Comparison of ENCODE assay signal across 1 cellular context in the genomic region with DNA sequence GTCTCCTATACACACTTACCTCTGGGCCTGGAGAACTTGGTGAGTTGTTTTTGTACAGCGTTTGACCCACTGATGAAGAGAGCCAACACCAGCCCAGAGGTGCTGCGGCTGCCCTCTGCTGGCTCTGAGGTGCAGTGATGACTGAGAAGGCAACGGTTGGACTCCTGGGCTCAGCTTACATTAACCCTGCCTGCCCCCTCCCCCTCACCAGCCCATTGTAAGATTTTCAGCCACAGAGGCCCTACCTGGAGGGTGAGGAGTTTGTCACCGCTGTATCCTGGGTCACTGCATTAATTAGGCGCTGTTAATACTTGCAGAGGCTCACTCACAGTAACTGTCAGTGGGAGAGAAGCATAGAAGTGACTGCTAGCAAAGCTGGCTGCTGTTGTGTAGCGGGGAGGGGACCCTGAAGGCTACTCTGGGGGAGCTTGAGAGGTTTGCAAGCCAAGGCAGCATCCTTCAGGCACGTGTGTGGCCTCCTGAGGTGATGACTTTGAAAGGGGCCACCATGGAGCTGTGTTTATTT.
TF ChIP-seq lines count a peak whose summit lies in the region.

No MANE protein-coding gene starts in this region.

TF ChIP-seq in K562, 482 proteins besides CTCF, POLR2A, EP300 and RAD21:
- TF ChIP-seq, protein P1, sequence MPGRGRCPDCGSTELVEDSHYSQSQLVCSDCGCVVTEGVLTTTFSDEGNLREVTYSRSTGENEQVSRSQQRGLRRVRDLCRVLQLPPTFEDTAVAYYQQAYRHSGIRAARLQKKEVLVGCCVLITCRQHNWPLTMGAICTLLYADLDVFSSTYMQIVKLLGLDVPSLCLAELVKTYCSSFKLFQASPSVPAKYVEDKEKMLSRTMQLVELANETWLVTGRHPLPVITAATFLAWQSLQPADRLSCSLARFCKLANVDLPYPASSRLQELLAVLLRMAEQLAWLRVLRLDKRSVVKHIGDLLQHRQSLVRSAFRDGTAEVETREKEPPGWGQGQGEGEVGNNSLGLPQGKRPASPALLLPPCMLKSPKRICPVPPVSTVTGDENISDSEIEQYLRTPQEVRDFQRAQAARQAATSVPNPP (IDR thresholded peaks at IDR 0.05; ENCODE audit: borderline replicate concordance, insufficient read depth, insufficient read length): no peak
- TF ChIP-seq CREM (IDR thresholded peaks at IDR 0.05; ENCODE audit: low read depth) (peak; percentile 38), FOXP1 (CRISPR knock-in tag; IDR thresholded peaks at IDR 0.05) (no peak), POLR3A (IDR thresholded peaks at IDR 0.05; ENCODE audit: borderline replicate concordance, extremely low read depth, insufficient read depth, insufficient read length) (no peak), SMC3 (conservative IDR thresholded peaks at IDR 0.05; ENCODE audit: insufficient read depth, low read depth, low read length) (peak; percentile 69; the same call in 1 of the 2 replicates), DEAF1 (CRISPR knock-in tag; IDR thresholded peaks at IDR 0.05) (peak; percentile 16; the same call in 1 of the 2 replicates), JUND (IDR thresholded peaks at IDR 0.05; ENCODE audit: borderline replicate concordance, low read depth, low read length) (peak; percentile 23; the same call in 1 of the 2 replicates), JUND (tag; IDR thresholded peaks at IDR 0.05; ENCODE audit: borderline replicate concordance, low read depth, low read length) (no peak), STAG1 (CRISPR knock-in tag; IDR thresholded peaks at IDR 0.05; ENCODE audit: borderline replicate concordance) (peak; percentile 57; the same call in 1 of the 2 replicates), ZNF253 (CRISPR knock-in tag; conservative IDR thresholded peaks at IDR 0.05) (no peak), ZNF668 (CRISPR knock-in tag; IDR thresholded peaks at IDR 0.05) (no peak), TRIM28 (IDR thresholded peaks at IDR 0.05) (no peak)
- TF ChIP-seq, protein P2, sequence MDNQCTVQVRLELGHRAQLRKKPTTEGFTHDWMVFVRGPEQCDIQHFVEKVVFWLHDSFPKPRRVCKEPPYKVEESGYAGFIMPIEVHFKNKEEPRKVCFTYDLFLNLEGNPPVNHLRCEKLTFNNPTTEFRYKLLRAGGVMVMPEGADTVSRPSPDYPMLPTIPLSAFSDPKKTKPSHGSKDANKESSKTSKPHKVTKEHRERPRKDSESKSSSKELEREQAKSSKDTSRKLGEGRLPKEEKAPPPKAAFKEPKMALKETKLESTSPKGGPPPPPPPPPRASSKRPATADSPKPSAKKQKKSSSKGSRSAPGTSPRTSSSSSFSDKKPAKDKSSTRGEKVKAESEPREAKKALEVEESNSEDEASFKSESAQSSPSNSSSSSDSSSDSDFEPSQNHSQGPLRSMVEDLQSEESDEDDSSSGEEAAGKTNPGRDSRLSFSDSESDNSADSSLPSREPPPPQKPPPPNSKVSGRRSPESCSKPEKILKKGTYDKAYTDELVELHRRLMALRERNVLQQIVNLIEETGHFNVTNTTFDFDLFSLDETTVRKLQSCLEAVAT (IDR thresholded peaks at IDR 0.05): no peak
- TF ChIP-seq, protein P3, sequence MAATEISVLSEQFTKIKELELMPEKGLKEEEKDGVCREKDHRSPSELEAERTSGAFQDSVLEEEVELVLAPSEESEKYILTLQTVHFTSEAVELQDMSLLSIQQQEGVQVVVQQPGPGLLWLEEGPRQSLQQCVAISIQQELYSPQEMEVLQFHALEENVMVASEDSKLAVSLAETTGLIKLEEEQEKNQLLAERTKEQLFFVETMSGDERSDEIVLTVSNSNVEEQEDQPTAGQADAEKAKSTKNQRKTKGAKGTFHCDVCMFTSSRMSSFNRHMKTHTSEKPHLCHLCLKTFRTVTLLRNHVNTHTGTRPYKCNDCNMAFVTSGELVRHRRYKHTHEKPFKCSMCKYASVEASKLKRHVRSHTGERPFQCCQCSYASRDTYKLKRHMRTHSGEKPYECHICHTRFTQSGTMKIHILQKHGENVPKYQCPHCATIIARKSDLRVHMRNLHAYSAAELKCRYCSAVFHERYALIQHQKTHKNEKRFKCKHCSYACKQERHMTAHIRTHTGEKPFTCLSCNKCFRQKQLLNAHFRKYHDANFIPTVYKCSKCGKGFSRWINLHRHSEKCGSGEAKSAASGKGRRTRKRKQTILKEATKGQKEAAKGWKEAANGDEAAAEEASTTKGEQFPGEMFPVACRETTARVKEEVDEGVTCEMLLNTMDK (IDR thresholded peaks at IDR 0.05; ENCODE audit: borderline replicate concordance, insufficient read depth, low read depth, low read length, poor library complexity, severe bottlenecking): peak; percentile 47
TF ChIP-seq in K562: peak in this region for 6.
